ENCODE assay signal across 11 cellular contexts in genomic region chr2:186130678-186131511, GRCh38.
DNase-seq lines count a peak whose midpoint lies in the region; ATAC-seq and TF ChIP-seq lines count a peak whose summit lies in the region.
"Had no signal": no experiment of that assay in that cellular context is flagged by ENCODE, and none has a peak within 500 bp of the region (broad histone marks: within the 10 kb centered on the region; RNA-seq: fewer than 3 reads in every experiment).

No MANE protein-coding gene starts in this region.

- CTCF ChIA-PET in MCF 10A (lab: Yijun Ruan, JAX), result interaction anchor here (0.9 kb wide), 1 partner anchor 528 kb away, joined by 3 read pairs; no protein-coding TSS in a partner anchor
- CTCF ChIA-PET in mammary epithelial cell (lab: Charles Lee; ENCODE audit: low non-redundant PET), result interaction anchor here (0.6 kb wide), 1 partner anchor 12 kb away, joined by 3 read pairs; no protein-coding TSS in a partner anchor

- no peaks in the 10 kb centered on the region for H3K27me3 Mint-ChIP-seq in MCF 10A (ENCODE audit: insufficient read depth, unreplicated experiment)

- no peak for ATAC-seq in HG03565 (IDR thresholded peaks at IDR 0.05; ENCODE audit: unreplicated experiment)
- no peak for ATAC-seq in GM19324 (IDR thresholded peaks at IDR 0.05; ENCODE audit: low FRiP score, unreplicated experiment)
- no peak for ATAC-seq in HG03135 (IDR thresholded peaks at IDR 0.05; ENCODE audit: unreplicated experiment)
- no peak for ATAC-seq in GM21825 (IDR thresholded peaks at IDR 0.05; ENCODE audit: unreplicated experiment)
- ATAC-seq: gastrocnemius medialis had no signal

- intact Hi-C loops in MCF 10A (cut with micrococcal nuclease) (no loop called here), breast epithelium (cut with DNase I; ENCODE audit: low total_unique reads) (no loop called here), mammary epithelial cell (cut with micrococcal nuclease) (no loop called here)

- in situ Hi-C loops in mammary epithelial cell (cut with MboI; ENCODE audit: low sequenced_read_pairs in 2 of 2), result no loop called here

- H3K4me3 Mint-ChIP-seq in MCF 10A (ENCODE audit: unreplicated experiment), result no peak overlapping the region

- peak overlapping the region; percentile 26 for H3K4me2 ChIP-seq in mammary epithelial cell (ENCODE audit: insufficient read depth, low read depth, low read length)

- peak overlapping the region; percentile 42 for H3K27ac Mint-ChIP-seq in MCF 10A (ENCODE audit: low read depth, unreplicated experiment)

- no peak overlapping the region for H3K9ac ChIP-seq in mammary epithelial cell (ENCODE audit: insufficient read depth, low read length)
- H3K9ac ChIP-seq: parathyroid adenoma had no signal

- H3K36me3 ChIP-seq in breast epithelium (no peaks in the 10 kb centered on the region), mammary epithelial cell (ENCODE audit: insufficient read depth, low read length) (no peaks in the 10 kb centered on the region)
- H3K36me3 ChIP-seq: gastrocnemius medialis had no signal

- H2AFZ ChIP-seq in mammary epithelial cell (ENCODE audit: low read depth, low read length), result no peak overlapping the region
- H2AFZ ChIP-seq: parathyroid adenoma had no signal

- no peaks in the 10 kb centered on the region for H3K27me3 ChIP-seq in breast epithelium
- no peaks in the 10 kb centered on the region for H3K27me3 ChIP-seq in mammary epithelial cell (ENCODE audit: insufficient read depth, low read length)
- H3K27me3 ChIP-seq: gastrocnemius medialis had no signal

- DNase-seq in MCF 10A (ENCODE audit: unreplicated experiment), result no peak
- no peak for DNase-seq in breast epithelium (ENCODE audit: low spot score in 2 of 2)
- peak; percentile 77 for DNase-seq in NCI-H446 treated with DMSO at 0.1 percent for 48 hours (lab: John Stamatoyannopoulos, UW)
- peak; percentile 5 for DNase-seq in mammary epithelial cell
- DNase-seq: gastrocnemius medialis had no signal

- H3K9me3 Mint-ChIP-seq in MCF 10A (ENCODE audit: unreplicated experiment), result no peaks in the 10 kb centered on the region

- H3K4me1 ChIP-seq in breast epithelium, result no peaks in the 10 kb centered on the region
- H3K4me1 ChIP-seq in mammary epithelial cell (ENCODE audit: insufficient read depth, low read length), result peaks cover 11% of the 10 kb centered on the region

- no peak overlapping the region for H3K27ac ChIP-seq in breast epithelium
- H3K27ac ChIP-seq in mammary epithelial cell (ENCODE audit: insufficient read depth, low read depth, low read length), result peak overlapping the region; percentile 3
- H3K27ac ChIP-seq: gastrocnemius medialis, parathyroid adenoma, SK-N-MC had no signal

- POLR2A ChIA-PET in MCF 10A (lab: Yijun Ruan, JAX), result interaction anchor here (1.3 kb wide), 1 partner anchor 16 kb away, joined by 6 read pairs; no protein-coding TSS in a partner anchor

- H3K79me2 ChIP-seq in mammary epithelial cell (ENCODE audit: insufficient read depth, low read length), result no peaks in the 10 kb centered on the region
- H3K79me2 ChIP-seq: parathyroid adenoma had no signal

- 49% methylated on average over 3 of the region's 3 CpGs for WGBS in mammary epithelial cell (ENCODE audit: low coverage, missing lambda C conversion rate)

- dilution Hi-C loops in mammary epithelial cell (cut with HindIII; ENCODE audit: low sequenced_read_pairs), result no loop called here

- no peak for TF ChIP-seq POLR2A in breast epithelium (IDR thresholded peaks at IDR 0.05)

- no peaks in the 10 kb centered on the region for H3K36me3 Mint-ChIP-seq in MCF 10A (ENCODE audit: insufficient read depth, unreplicated experiment)

- no peaks in the 10 kb centered on the region for H4K20me1 ChIP-seq in mammary epithelial cell (ENCODE audit: insufficient read depth, low read length)

- TF ChIP-seq CTCF in MCF 10A (IDR thresholded peaks at IDR 0.05; ENCODE audit: unreplicated experiment) (no peak), breast epithelium (IDR thresholded peaks at IDR 0.05) (no peak), mammary epithelial cell (conservative IDR thresholded peaks at IDR 0.05 in 1 of 2, IDR thresholded peaks at IDR 0.05 in 1 of 2; ENCODE audit: extremely low read depth in 1 of 2, insufficient read depth in 1 of 2, low read depth in 1 of 2, low read length in 2 of 2) (no peak)

- no TSS peak for BruUV-seq in MCF 10A (replicated peaks; lab: Mats Ljungman, UMichigan)
- BruUV-seq in mammary epithelial cell (replicated peaks; lab: Mats Ljungman, UMichigan), result no TSS peak

- H3K4me3 ChIP-seq in breast epithelium, result no peak overlapping the region
- H3K4me3 ChIP-seq in mammary epithelial cell (replicated peaks in 1 of 3; ENCODE audit: insufficient read depth in 1 of 3, low read depth in 2 of 3, low read length in 3 of 3), result no peak overlapping the region
- H3K4me3 ChIP-seq: gastrocnemius medialis, SK-N-MC had no signal

- peaks cover 24% of the 10 kb centered on the region for H3K4me1 Mint-ChIP-seq in MCF 10A (ENCODE audit: insufficient read depth, unreplicated experiment)

- H3K9me3 ChIP-seq in breast epithelium (no peaks in the 10 kb centered on the region), mammary epithelial cell (replicated peaks; ENCODE audit: insufficient read depth, low read length) (no peaks in the 10 kb centered on the region)
- H3K9me3 ChIP-seq: gastrocnemius medialis had no signal

Comparison
In these comparisons a context has a peak if more than half of its experiments do, and no peak if none do; other contexts are left out.
1. DNase-seq: peak in NCI-H446 treated with DMSO at 0.1 percent for 48 hours (single experiment) and mammary epithelial cell (single experiment); none in MCF 10A (single experiment) and breast epithelium (0 of 2).